Comparison of ENCODE assay signal across 19 cellular contexts in the genomic region with DNA sequence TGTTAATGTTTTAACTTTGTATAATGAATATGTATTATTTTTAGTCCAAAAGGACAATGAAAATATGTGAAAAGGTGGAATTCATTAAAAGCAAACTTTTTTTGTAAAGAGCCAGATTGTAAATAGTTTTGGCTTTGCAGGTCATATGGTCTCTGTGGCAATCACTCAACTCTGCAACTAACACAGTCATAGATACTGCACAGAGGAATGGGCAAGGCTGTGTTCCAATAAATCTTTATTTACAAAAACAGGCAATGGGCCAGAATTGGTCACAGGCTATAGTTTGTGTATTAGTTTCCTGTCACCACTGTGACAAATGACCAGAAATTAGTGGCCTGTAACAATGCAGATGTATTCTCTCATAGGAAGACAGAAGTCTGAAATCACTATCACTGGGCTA.
DNase-seq lines count a peak whose midpoint lies in the region; ATAC-seq, FAIRE-seq and TF ChIP-seq lines count a peak whose summit lies in the region.
"Had no signal": no experiment of that assay in that cellular context is flagged by ENCODE, and none has a peak within 500 bp of the region (broad histone marks: within the 10 kb centered on the region; RNA-seq: fewer than 3 reads in every experiment).

No MANE protein-coding gene starts in this region.

- TF ChIP-seq EP300 in K562 (IDR thresholded peaks at IDR 0.05; ENCODE audit: low read length) = no peak

- ATAC-seq in K562 = no peak
- ATAC-seq in HG02970 (IDR thresholded peaks at IDR 0.05; ENCODE audit: low FRiP score, unreplicated experiment) = no peak
- no peak for ATAC-seq in HG03108 (IDR thresholded peaks at IDR 0.05; ENCODE audit: unreplicated experiment)
- ATAC-seq: CD8-positive, alpha-beta T cell; HCT116 had no signal

- H4K20me1 ChIP-seq in K562 (replicated peaks; ENCODE audit: control insufficient read depth, insufficient read depth, low read length) = no peaks in the 10 kb centered on the region
- H4K20me1 ChIP-seq: BLaER1 had no signal

- in situ Hi-C loops in K562 (cut with MboI) = no loop called here

- H3K79me2 ChIP-seq in K562 (ENCODE audit: control insufficient read depth, insufficient read depth, low read length) = no peaks in the 10 kb centered on the region

- POLR2A ChIA-PET in K562 (lab: Yijun Ruan, JAX) = no interaction called here

- H3K4me1 ChIP-seq in K562 (replicated peaks in 1 of 2; ENCODE audit: control insufficient read depth in 2 of 2, insufficient read depth in 2 of 2, low read length in 2 of 2) = no peaks in the 10 kb centered on the region
- H3K4me1 ChIP-seq: BLaER1, Caco-2 had no signal

- CTCF ChIA-PET in K562 (lab: Yijun Ruan, JAX; ENCODE audit: low intra/inter-chr PET ratio) = no interaction called here

- intact Hi-C loops in K562 (cut with micrococcal nuclease) = no loop called here

- H3K9me1 ChIP-seq in K562 (ENCODE audit: control insufficient read depth, insufficient read depth, low read length) = no peaks in the 10 kb centered on the region

- no peak for TF ChIP-seq POLR2A in K562 (conservative IDR thresholded peaks at IDR 0.05)

- H2AFZ ChIP-seq in K562 (ENCODE audit: low read depth, low read length) = no peak overlapping the region
- H2AFZ ChIP-seq: GM23248 had no signal

- H3K27me3 ChIP-seq in K562 (ENCODE audit: control insufficient read depth in 2 of 2, insufficient read depth in 2 of 2, low read length in 2 of 2) = peaks cover 10 to 16% of the 10 kb centered on the region in 2 experiments; a peak in 4 of 5 replicates
- H3K27me3 ChIP-seq: BLaER1 had no signal

- TF ChIP-seq RAD21 in K562 (CRISPR knock-in tag; conservative IDR thresholded peaks at IDR 0.05 in 1 of 2, IDR thresholded peaks at IDR 0.05 in 1 of 2) = no peak

- no TSS peak for BruUV-seq in K562 (replicated peaks; lab: Mats Ljungman, UMichigan)

- DNase-seq in AG10803 (ENCODE audit: low read depth) (peak; percentile 11), NAMALWA (ENCODE audit: low spot score) (peak; percentile 1), K562 (ENCODE audit: extremely low read depth in 1 of 4, low spot score in 3 of 4) (no peak)
- no peak for DNase-seq in central memory CD4-positive, alpha-beta T cell
- DNase-seq: Caco-2; CD4-positive, CD25-positive, alpha-beta regulatory T cell; CD8-positive, alpha-beta T cell; DMS153; DND-41; H9 had no signal

- no peak overlapping the region for H3K4me3 ChIP-seq in AG10803 (ENCODE audit: low read length)
- no peak overlapping the region for H3K4me3 ChIP-seq in K562
- H3K4me3 ChIP-seq: BLaER1, GM23248 had no signal

- no peak overlapping the region for H3K27ac ChIP-seq in K562 (ENCODE audit: extremely low read depth, low read depth, low read length)
- H3K27ac ChIP-seq: BLaER1, C4-2B, GM23248 had no signal

- no peaks in the 10 kb centered on the region; the same call in 1 of the 2 replicates for H3K9me3 ChIP-seq in K562 (replicated peaks; ENCODE audit: control insufficient read depth, insufficient read depth, low read depth, low read length)
- H3K9me3 ChIP-seq: Caco-2 had no signal

- H3K9ac ChIP-seq in K562 (ENCODE audit: insufficient read depth in 1 of 2, low read depth in 2 of 2, low read length in 2 of 2) = no peak overlapping the region
- H3K9ac ChIP-seq: BLaER1, GM23248 had no signal

- no peak overlapping the region for H3K4me2 ChIP-seq in K562 (ENCODE audit: insufficient read depth, low read length)
- H3K4me2 ChIP-seq: BLaER1 had no signal

- no peak for TF ChIP-seq CTCF in AG10803 (conservative IDR thresholded peaks at IDR 0.05; ENCODE audit: low read length)
- TF ChIP-seq CTCF in K562 (IDR thresholded peaks at IDR 0.05 in 2 of 3, conservative IDR thresholded peaks at IDR 0.05 in 1 of 3; ENCODE audit: insufficient read depth in 2 of 3, low read depth in 1 of 3, low read length in 3 of 3) = no peak

- no peak for FAIRE-seq in K562 (lab: Jason Lieb, UNC)
- FAIRE-seq: G401.6, GM19239, H1 had no signal

- no peaks in the 10 kb centered on the region for H3K36me3 ChIP-seq in K562 (ENCODE audit: control insufficient read depth, insufficient read depth, low read length)
- H3K36me3 ChIP-seq: BLaER1 had no signal

TF ChIP-seq in K562, 482 proteins besides CTCF, POLR2A, EP300 and RAD21:
- no peak for TF ChIP-seq ARID1B (IDR thresholded peaks at IDR 0.05)
- TF ChIP-seq ZFP30 (CRISPR knock-in tag; IDR thresholded peaks at IDR 0.05; ENCODE audit: borderline replicate concordance) = no peak
- TF ChIP-seq CBFB (CRISPR knock-in tag; IDR thresholded peaks at IDR 0.05) = no peak
- no peak for TF ChIP-seq RFX7 (CRISPR knock-in tag; IDR thresholded peaks at IDR 0.05)
- TF ChIP-seq PRPF4 (IDR thresholded peaks at IDR 0.05; ENCODE audit: insufficient read depth, low read depth, low read length, poor library complexity, severe bottlenecking) = no peak
- TF ChIP-seq FOXJ3 (CRISPR knock-in tag; IDR thresholded peaks at IDR 0.05) = no peak
- TF ChIP-seq NBN (IDR thresholded peaks at IDR 0.05; ENCODE audit: low read depth) = no peak
- TF ChIP-seq, protein P1, sequence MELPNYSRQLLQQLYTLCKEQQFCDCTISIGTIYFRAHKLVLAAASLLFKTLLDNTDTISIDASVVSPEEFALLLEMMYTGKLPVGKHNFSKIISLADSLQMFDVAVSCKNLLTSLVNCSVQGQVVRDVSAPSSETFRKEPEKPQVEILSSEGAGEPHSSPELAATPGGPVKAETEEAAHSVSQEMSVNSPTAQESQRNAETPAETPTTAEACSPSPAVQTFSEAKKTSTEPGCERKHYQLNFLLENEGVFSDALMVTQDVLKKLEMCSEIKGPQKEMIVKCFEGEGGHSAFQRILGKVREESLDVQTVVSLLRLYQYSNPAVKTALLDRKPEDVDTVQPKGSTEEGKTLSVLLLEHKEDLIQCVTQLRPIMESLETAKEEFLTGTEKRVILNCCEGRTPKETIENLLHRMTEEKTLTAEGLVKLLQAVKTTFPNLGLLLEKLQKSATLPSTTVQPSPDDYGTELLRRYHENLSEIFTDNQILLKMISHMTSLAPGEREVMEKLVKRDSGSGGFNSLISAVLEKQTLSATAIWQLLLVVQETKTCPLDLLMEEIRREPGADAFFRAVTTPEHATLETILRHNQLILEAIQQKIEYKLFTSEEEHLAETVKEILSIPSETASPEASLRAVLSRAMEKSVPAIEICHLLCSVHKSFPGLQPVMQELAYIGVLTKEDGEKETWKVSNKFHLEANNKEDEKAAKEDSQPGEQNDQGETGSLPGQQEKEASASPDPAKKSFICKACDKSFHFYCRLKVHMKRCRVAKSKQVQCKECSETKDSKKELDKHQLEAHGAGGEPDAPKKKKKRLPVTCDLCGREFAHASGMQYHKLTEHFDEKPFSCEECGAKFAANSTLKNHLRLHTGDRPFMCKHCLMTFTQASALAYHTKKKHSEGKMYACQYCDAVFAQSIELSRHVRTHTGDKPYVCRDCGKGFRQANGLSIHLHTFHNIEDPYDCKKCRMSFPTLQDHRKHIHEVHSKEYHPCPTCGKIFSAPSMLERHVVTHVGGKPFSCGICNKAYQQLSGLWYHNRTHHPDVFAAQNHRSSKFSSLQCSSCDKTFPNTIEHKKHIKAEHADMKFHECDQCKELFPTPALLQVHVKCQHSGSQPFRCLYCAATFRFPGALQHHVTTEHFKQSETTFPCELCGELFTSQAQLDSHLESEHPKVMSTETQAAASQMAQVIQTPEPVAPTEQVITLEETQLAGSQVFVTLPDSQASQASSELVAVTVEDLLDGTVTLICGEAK (IDR thresholded peaks at IDR 0.05) = peak; percentile 84
- TF ChIP-seq, protein P1 (CRISPR knock-in tag; IDR thresholded peaks at IDR 0.05) = no peak

Comparison
In these comparisons a context has a peak if more than half of its experiments do, and no peak if none do; other contexts are left out.
1. DNase-seq: peak in AG10803 (single experiment) and NAMALWA (single experiment); none in K562 (0 of 4) and central memory CD4-positive, alpha-beta T cell (single experiment).